In the genomic region with DNA sequence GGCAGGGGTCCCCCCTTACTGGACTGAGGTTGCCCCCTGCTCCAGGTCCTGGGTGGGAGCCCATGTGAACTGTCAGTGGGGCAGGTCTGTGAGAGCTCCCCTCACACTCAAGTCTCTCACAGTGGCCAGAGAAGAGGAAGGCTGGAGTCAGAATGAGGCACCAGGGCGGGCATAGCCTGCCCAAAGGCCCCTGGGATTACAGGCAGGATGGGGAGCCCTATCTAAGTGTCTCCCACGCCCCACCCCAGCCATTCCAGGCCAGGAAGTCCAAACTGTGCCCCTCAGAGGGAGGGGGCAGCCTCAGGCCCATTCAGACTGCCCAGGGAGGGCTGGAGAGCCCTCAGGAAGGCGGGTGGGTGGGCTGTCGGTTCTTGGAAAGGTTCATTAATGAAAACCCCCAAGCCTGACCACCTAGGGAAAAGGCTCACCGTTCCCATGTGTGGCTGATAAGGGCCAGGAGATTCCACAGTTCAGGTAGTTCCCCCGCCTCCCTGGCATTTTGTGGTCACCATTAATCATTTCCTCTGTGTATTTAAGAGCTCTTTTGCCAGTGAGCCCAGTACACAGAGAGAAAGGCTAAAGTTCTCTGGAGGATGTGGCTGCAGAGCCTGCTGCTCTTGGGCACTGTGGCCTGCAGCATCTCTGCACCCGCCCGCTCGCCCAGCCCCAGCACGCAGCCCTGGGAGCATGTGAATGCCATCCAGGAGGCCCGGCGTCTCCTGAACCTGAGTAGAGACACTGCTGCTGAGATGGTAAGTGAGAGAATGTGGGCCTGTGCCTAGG, we compare ENCODE assay signal across 12 cellular contexts. TPM values are rescaled to one million over a fixed set of nuclear protein-coding genes. Genes with fewer than 3 reads are reported as not detected.
DNase-seq lines count a peak whose midpoint lies in the region; ATAC-seq, FAIRE-seq and TF ChIP-seq lines count a peak whose summit lies in the region.
"Had no signal": no experiment of that assay in that cellular context is flagged by ENCODE, and none has a peak within 500 bp of the region (broad histone marks: within the 10 kb centered on the region; RNA-seq: fewer than 3 reads in every experiment).

TSS of gene CSF2 (plus strand) at position 559 of the 783 bp plus-strand sequence. CDS start at position 594, 35 bp downstream.

- H3K27ac ChIP-seq in CD8-positive, alpha-beta memory T cell (ENCODE audit: low read depth, low read length): no peak within 1 kb of the TSS
- no peak within 1 kb of the TSS for H3K27ac ChIP-seq in HepG2 (ENCODE audit: extremely low read length, insufficient read depth, low read length)
- H3K27ac ChIP-seq: neutrophil, uterus had no signal

- FAIRE-seq in HepG2 (lab: Jason Lieb, UNC): no peak

- ATAC-seq in HepG2: peak; percentile 61

- H3K9me3 Mint-ChIP-seq in CD8-positive, alpha-beta memory T cell: no peaks in the 10 kb centered on the region
- no peaks in the 10 kb centered on the region for H3K9me3 Mint-ChIP-seq in activated naive CD8-positive, alpha-beta T cell treated with anti-CD3 and anti-CD28 coated beads for 36 hours

- no peak within 1 kb of the TSS for H2AFZ ChIP-seq in HepG2 (ENCODE audit: low read length)

- no peak within 1 kb of the TSS for H3K4me3 ChIP-seq in CD8-positive, alpha-beta memory T cell (ENCODE audit: low read length)
- no peak within 1 kb of the TSS for H3K4me3 ChIP-seq in HepG2 (replicated peaks in 1 of 3; ENCODE audit: insufficient read depth in 1 of 3, low read depth in 2 of 3, low read length in 3 of 3)
- H3K4me3 ChIP-seq: uterus had no signal

- H3K4me1 ChIP-seq in CD8-positive, alpha-beta memory T cell (ENCODE audit: insufficient read depth, low read length): peaks cover 12% of the 10 kb centered on the region
- peaks cover 36% of the 10 kb centered on the region for H3K4me1 ChIP-seq in HepG2 (ENCODE audit: insufficient read depth, low read length)
- H3K4me1 ChIP-seq: uterus had no signal

- peaks cover 21 to 76% (median 42%) of the 10 kb centered on the region in 3 donors for H3K4me1 Mint-ChIP-seq in CD8-positive, alpha-beta memory T cell
- H3K4me1 Mint-ChIP-seq in activated naive CD8-positive, alpha-beta T cell treated with anti-CD3 and anti-CD28 coated beads for 36 hours: peaks cover 54% of the 10 kb centered on the region

- peak within 1 kb of the TSS in 4 of 8 donors; percentile 11 to 52 (median 30) for H3K27ac Mint-ChIP-seq in CD8-positive, alpha-beta memory T cell
- H3K27ac Mint-ChIP-seq in activated naive CD8-positive, alpha-beta T cell treated with anti-CD3 and anti-CD28 coated beads for 36 hours: peak within 1 kb of the TSS; percentile 73

- intact Hi-C loops in HepG2 (cut with micrococcal nuclease; ENCODE audit: unreplicated experiment): no loop called here
- intact Hi-C loops in cardiac septum (cut with DNase I): no loop called here

- H3K9ac ChIP-seq in HepG2 (ENCODE audit: insufficient read depth, low read depth, low read length): no peak within 1 kb of the TSS

- TF ChIP-seq CTCF in HepG2 (CRISPR knock-in tag; IDR thresholded peaks at IDR 0.05): no peak

- H3K9me3 ChIP-seq in CD8-positive, alpha-beta memory T cell (ENCODE audit: low read length): no peaks in the 10 kb centered on the region
- no peaks in the 10 kb centered on the region for H3K9me3 ChIP-seq in HepG2 (ENCODE audit: low read length)
- H3K9me3 ChIP-seq: neutrophil, uterus had no signal

- POLR2A ChIA-PET in CD8-positive, alpha-beta memory T cell (lab: Charles Lee): no interaction called here
- POLR2A ChIA-PET in HepG2 (lab: Yijun Ruan, JAX): no interaction called here

- in situ Hi-C loops in HepG2 (cut with HindIII; ENCODE audit: extremely low pct_ligation_motif_present, low pct_unique_long_range_greater_than_20kb): no loop called here

- peak in 1 of 2 experiments; percentile 16; a peak in 1 of 4 replicates for TF ChIP-seq EP300 in HepG2 (IDR thresholded peaks at IDR 0.05; ENCODE audit: low read depth in 2 of 2, low read length in 2 of 2)
- no peak for TF ChIP-seq EP300 in HepG2 (CRISPR knock-in tag; IDR thresholded peaks at IDR 0.05; ENCODE audit: borderline replicate concordance)

- H3K36me3 Mint-ChIP-seq in CD8-positive, alpha-beta memory T cell: peaks cover 0 to 1% (median 0%) of the 10 kb centered on the region in 3 donors
- H3K36me3 Mint-ChIP-seq in activated naive CD8-positive, alpha-beta T cell treated with anti-CD3 and anti-CD28 coated beads for 36 hours: peaks cover 18% of the 10 kb centered on the region

- no peaks in the 10 kb centered on the region for H3K36me3 ChIP-seq in CD8-positive, alpha-beta memory T cell (ENCODE audit: insufficient read depth, low read length)
- no peaks in the 10 kb centered on the region for H3K36me3 ChIP-seq in HepG2 (replicated peaks in 1 of 2; ENCODE audit: control insufficient read depth in 1 of 2, insufficient read depth in 2 of 2, low read length in 2 of 2)
- H3K36me3 ChIP-seq: neutrophil, uterus had no signal

- CTCF ChIA-PET in CD8-positive, alpha-beta memory T cell (lab: Charles Lee): interaction anchor here (0.9 to 3.0 kb wide), 4 partner anchors 8 to 165 kb away, joined by 3 to 18 read pairs (median 3); no protein-coding TSS in a partner anchor
- CTCF ChIA-PET in HepG2 (lab: Yijun Ruan, JAX; ENCODE audit: low intra/inter-chr PET ratio, low total read pairs): no interaction called here

- H3K4me3 Mint-ChIP-seq in CD8-positive, alpha-beta memory T cell: no peak within 1 kb of the TSS
- H3K4me3 Mint-ChIP-seq in activated naive CD8-positive, alpha-beta T cell treated with anti-CD3 and anti-CD28 coated beads for 36 hours: peak within 1 kb of the TSS; percentile 79

- H4K20me1 ChIP-seq in HepG2 (ENCODE audit: insufficient read depth, low read length): no peaks in the 10 kb centered on the region

- no peak for TF ChIP-seq RAD21 in HepG2 (CRISPR knock-in tag; IDR thresholded peaks at IDR 0.05)

- no peaks in the 10 kb centered on the region for H3K27me3 ChIP-seq in CD8-positive, alpha-beta memory T cell (ENCODE audit: insufficient read depth, low read length, poor library complexity, severe bottlenecking)
- H3K27me3 ChIP-seq in HepG2 (ENCODE audit: control insufficient read depth in 1 of 2, insufficient read depth in 2 of 2, low read length in 2 of 2): peaks cover 5 to 39% of the 10 kb centered on the region in 2 experiments; a peak in 3 of 5 replicates
- H3K27me3 ChIP-seq: uterus had no signal

- H3K79me2 ChIP-seq in HepG2 (ENCODE audit: insufficient read depth, low read length): no peaks in the 10 kb centered on the region

- TF ChIP-seq POLR2A in HepG2 (IDR thresholded peaks at IDR 0.05; ENCODE audit: insufficient read depth in 1 of 2, low read depth in 2 of 2, low read length in 2 of 2) (no peak), erythroblast (IDR thresholded peaks at IDR 0.05; ENCODE audit: low read length) (no peak)

- no TSS peak for BruUV-seq in HepG2 (replicated peaks; lab: Mats Ljungman, UMichigan)

- H3K27me3 Mint-ChIP-seq in CD8-positive, alpha-beta memory T cell: no peaks in the 10 kb centered on the region
- H3K27me3 Mint-ChIP-seq in activated naive CD8-positive, alpha-beta T cell treated with anti-CD3 and anti-CD28 coated beads for 36 hours: no peaks in the 10 kb centered on the region

- H3K4me2 ChIP-seq in HepG2 (ENCODE audit: low read depth, low read length): 0 out of 2 replicates have a peak within 1 kb of the TSS, but pooled peaks have one; percentile 29

- no peak for DNase-seq in CD8-positive, alpha-beta memory T cell
- DNase-seq in HT1080 (ENCODE audit: low read depth): peak; percentile 93
- DNase-seq in activated naive CD8-positive, alpha-beta T cell treated with anti-CD3 and anti-CD28 coated beads for 36 hours: no peak
- peak; percentile 45 for DNase-seq in HepG2 (ENCODE audit: low spot score)
- DNase-seq in erythroblast (lab: John Stamatoyannopoulos, UW): no peak
- DNase-seq in anterior cingulate cortex (lab: John Stamatoyannopoulos, UW): no peak
- no peak for DNase-seq in cardiac septum (ENCODE audit: low spot score)
- DNase-seq in stimulated activated CD4-positive, alpha-beta T cell treated with anti-CD3 and anti-CD28 coated beads, Interleukin-4, amount 100 ng/mL, for 24 hours: no peak
- DNase-seq: stimulated activated CD4-positive, alpha-beta T cell treated with anti-CD3 and anti-CD28 coated beads, Interleukin-4, amount 100 ng/mL, for 1 hour; uterus had no signal

- 10% methylated on average over 12 of the region's 12 CpGs for WGBS in HepG2 (ENCODE audit: low lambda C conversion rate)

TF ChIP-seq in HepG2, 621 proteins besides CTCF, POLR2A, EP300 and RAD21 (continues in another document):
- no peak for TF ChIP-seq ZNF605 (CRISPR knock-in tag; IDR thresholded peaks at IDR 0.05)
- peak; percentile 45; the same call in 1 of the 2 replicates for TF ChIP-seq CBFB (CRISPR knock-in tag; IDR thresholded peaks at IDR 0.05)
- no peak for TF ChIP-seq KMT2B (CRISPR knock-in tag; IDR thresholded peaks at IDR 0.05)

RNA-seq across cellular contexts. Expression of gene CSF2, which starts in this region (rescaled TPM):
- 100 to 1,000 TPM; 393 to 409 TPM for total RNA-seq in CD8-positive, alpha-beta memory T cell
- polyA plus RNA-seq in CD8-positive, alpha-beta memory T cell: not detected
- total RNA-seq in HT1080 (2014; rRNA removed; shearing (Covaris generic)): not detected in 2 replicates
- polyA plus RNA-seq in HT1080 (2015; cell fraction: cytosol; rRNA removed): 0.24 and 0.43 TPM in 2 replicates
- polyA plus RNA-seq in HT1080 (2015; cell fraction: nucleus; rRNA removed): not detected in 2 replicates
- total RNA-seq in activated naive CD8-positive, alpha-beta T cell treated with anti-CD3 and anti-CD28 coated beads for 36 hours: 100 to 1,000 TPM; 103 to 107 TPM
- total RNA-seq in HepG2 (2016; rRNA removed; fragmentation: Illumina TruSeq; extraction: Trizol) (not detected in 2 replicates), cardiac septum (not detected)
- total RNA-seq in HepG2 (2016; cell fraction: cytosol; rRNA removed; fragmentation: Illumina TruSeq; extraction: Trizol; ENCODE audit: low read depth): not detected in 2 replicates
- total RNA-seq in HepG2 (2016; cell fraction: insoluble cytoplasmic fraction; rRNA removed; fragmentation: Illumina TruSeq; extraction: Trizol): not detected in 2 replicates
- not detected in 2 replicates for total RNA-seq in HepG2 (2016; cell fraction: membrane; rRNA removed; fragmentation: Illumina TruSeq; extraction: Trizol)
- total RNA-seq in HepG2 (2016; cell fraction: nucleus; rRNA removed; fragmentation: Illumina TruSeq; extraction: Trizol): not detected in 2 replicates
- polyA plus RNA-seq in HepG2 (2011; rRNA removed): not detected in 2 replicates
- not detected in 2 replicates for polyA plus RNA-seq in HepG2 (2011; cell fraction: cytosol; rRNA removed)
- not detected in 2 replicates for polyA plus RNA-seq in HepG2 (2011; cell fraction: nucleus; rRNA removed)
- polyA plus RNA-seq in HepG2 (2012): not detected in 2 replicates
- polyA plus RNA-seq in HepG2 (2016; cell fraction: cytosol; fragmentation: Illumina TruSeq; extraction: Trizol; ENCODE audit: low read depth): not detected in 2 replicates
- not detected in 2 replicates for polyA plus RNA-seq in HepG2 (2016; cell fraction: insoluble cytoplasmic fraction; fragmentation: Illumina TruSeq; extraction: Trizol; ENCODE audit: low read depth)
- not detected in 2 replicates for polyA plus RNA-seq in HepG2 (2016; cell fraction: membrane; fragmentation: Illumina TruSeq; extraction: Trizol; ENCODE audit: low read depth)
- polyA plus RNA-seq in HepG2 (2016; cell fraction: nucleus; fragmentation: Illumina TruSeq; extraction: Trizol; ENCODE audit: insufficient read depth, low read depth): not detected in 2 replicates
- polyA minus RNA-seq in HepG2 (2011; rRNA and poly(A)+ RNA removed; ENCODE audit: low replicate concordance): not detected in 2 replicates
- not detected in 2 replicates for polyA minus RNA-seq in HepG2 (2011; cell fraction: cytosol; rRNA and poly(A)+ RNA removed)
- not detected in 2 replicates for polyA minus RNA-seq in HepG2 (2011; cell fraction: nucleus; rRNA and poly(A)+ RNA removed)
- total RNA-seq: chondrocyte, uterus had no signal

Comparison
In these comparisons a context has a peak if more than half of its experiments do, and no peak if none do; other contexts are left out.
1. RNA of gene CSF2 (total RNA-seq): 393 to 409 TPM in CD8-positive, alpha-beta memory T cell and 103 to 107 TPM in activated naive CD8-positive, alpha-beta T cell treated with anti-CD3 and anti-CD28 coated beads for 36 hours; not detected in HT1080, not detected in HepG2 and not detected in cardiac septum (single experiment); every median in the first group is over 100 times any median in the second.
2. Peak in DNase-seq in HT1080; RNA of the gene not detected or under 1 TPM.
3. Peak in DNase-seq, ATAC-seq and H3K4me2 ChIP-seq in HepG2; RNA of the gene not detected or under 1 TPM.